In genomic region chr7:155710530-155710929, GRCh38 we compare ENCODE assay signal across 16 cellular contexts.
DNase-seq lines count a peak whose midpoint lies in the region; ATAC-seq lines count a peak whose summit lies in the region.
"Had no signal": no experiment of that assay in that cellular context is flagged by ENCODE, and none has a peak within 500 bp of the region (broad histone marks: within the 10 kb centered on the region; RNA-seq: fewer than 3 reads in every experiment).

No MANE protein-coding gene starts in this region.

- peak; percentile 62 for ATAC-seq in GM19328 (IDR thresholded peaks at IDR 0.05; ENCODE audit: unreplicated experiment)
- peak; percentile 76 for ATAC-seq in GM21723 (IDR thresholded peaks at IDR 0.05; ENCODE audit: unreplicated experiment)
- peak; percentile 39 for ATAC-seq in HG03565 (IDR thresholded peaks at IDR 0.05; ENCODE audit: unreplicated experiment)
- ATAC-seq in left cardiac atrium, result no peak
- ATAC-seq: Panc1 had no signal

- no peak for DNase-seq in NCI-H1092 treated with DMSO at 0.1 percent for 48 hours (lab: John Stamatoyannopoulos, UW)
- no peak for DNase-seq in left cardiac atrium
- no peak for DNase-seq in SHP77 (lab: John Stamatoyannopoulos, UW)
- no peak for DNase-seq in NCI-H2196 treated with DMSO at 0.1 percent for 48 hours (lab: John Stamatoyannopoulos, UW; ENCODE audit: unreplicated experiment)
- DNase-seq: activated CD4-positive, alpha-beta T cell treated with anti-CD3 and anti-CD28 coated beads, Interleukin-2, amount 50 U/mL, for 4 hours; hypothalamus; KBM-7; midbrain; NCI-H1105; NCI-H2107; NCI-H69; thyroid gland had no signal

- intact Hi-C loops in left cardiac atrium (cut with DNase I), result no loop called here

Comparison
In these comparisons a context has a peak if more than half of its experiments do, and no peak if none do; other contexts are left out.
1. ATAC-seq: peak in GM19328 (single experiment), GM21723 (single experiment) and HG03565 (single experiment); none in left cardiac atrium (0 of 2).